13 cellular contexts compared by ENCODE assay signal in genomic region chr7:19079066-19079465, GRCh38. TPM values are rescaled to one million over a fixed set of nuclear protein-coding genes. Genes with fewer than 3 reads are reported as not detected.
A peak's percentile ranks its signal among the peaks of the same experiment; 100 is the strongest.
DNase-seq lines count a peak whose midpoint lies in the region; ATAC-seq and TF ChIP-seq lines count a peak whose summit lies in the region.
"Had no signal": no experiment of that assay in that cellular context is flagged by ENCODE, and none has a peak within 500 bp of the region (broad histone marks: within the 10 kb centered on the region; RNA-seq: fewer than 3 reads in every experiment).

No MANE protein-coding gene starts in this region.

- intact Hi-C loops in HCT116 (cut with micrococcal nuclease), result no loop called here

- CTCF ChIA-PET in HCT116 (lab: Charles Lee) (no interaction called here), SK-N-SH (lab: Yijun Ruan, JAX) (interaction anchor here (0.8 to 1.0 kb wide), 2 partner anchors 17 to 62 kb away, joined by 3 read pairs; no protein-coding TSS in a partner anchor)

- H3K4me3 ChIP-seq in HCT116 (replicated peaks in 1 of 2; ENCODE audit: low read depth in 1 of 2, low read length in 2 of 2), result no peak overlapping the region
- H3K4me3 ChIP-seq in SK-N-SH (ENCODE audit: low read depth in 2 of 2, low read length in 1 of 2), result no peak overlapping the region
- H3K4me3 ChIP-seq in fibroblast of lung (replicated peaks in 1 of 4; ENCODE audit: control extremely low read depth in 1 of 4, insufficient read depth in 1 of 4, low read depth in 3 of 4, low read length in 4 of 4), result no peak overlapping the region

- POLR2A ChIA-PET in HCT116 (lab: Charles Lee) (no interaction called here), SK-N-SH (lab: Yijun Ruan, JAX) (no interaction called here)

- no peaks in the 10 kb centered on the region for H3K36me3 ChIP-seq in HCT116 (ENCODE audit: control insufficient read depth in 1 of 2, insufficient read depth in 2 of 2, low read length in 2 of 2)
- H3K36me3 ChIP-seq in SK-N-SH (replicated peaks in 1 of 2; ENCODE audit: control insufficient read depth in 1 of 2, insufficient read depth in 2 of 2, low read length in 1 of 2), result peaks cover 37 to 49% of the 10 kb centered on the region in 2 experiments
- no peaks in the 10 kb centered on the region for H3K36me3 ChIP-seq in fibroblast of lung (ENCODE audit: control insufficient read depth, insufficient read depth, low read length)

- peak overlapping the region; percentile 88 for H2AFZ ChIP-seq in HCT116 (ENCODE audit: low read depth, low read length, poor library complexity, severe bottlenecking)
- no peak overlapping the region for H2AFZ ChIP-seq in SK-N-SH (ENCODE audit: low read depth)
- H2AFZ ChIP-seq in fibroblast of lung (ENCODE audit: low read length), result no peak overlapping the region

- no peaks in the 10 kb centered on the region for H4K20me1 ChIP-seq in HCT116 (ENCODE audit: insufficient read depth)
- H4K20me1 ChIP-seq in SK-N-SH (ENCODE audit: insufficient read depth), result no peaks in the 10 kb centered on the region; the same call in 1 of the 2 replicates
- H4K20me1 ChIP-seq in fibroblast of lung (ENCODE audit: control insufficient read depth, extremely low read depth, insufficient read depth, low read length), result no peaks in the 10 kb centered on the region

- H3K79me2 ChIP-seq in HCT116 (ENCODE audit: insufficient read depth, low read length) (no peaks in the 10 kb centered on the region), SK-N-SH (ENCODE audit: insufficient read depth) (peaks cover 85% of the 10 kb centered on the region), fibroblast of lung (ENCODE audit: control insufficient read depth, insufficient read depth, low read length) (no peaks in the 10 kb centered on the region)

- no peak for TF ChIP-seq EP300 in SK-N-SH (IDR thresholded peaks at IDR 0.05; ENCODE audit: borderline replicate concordance in 1 of 2, low read depth in 1 of 2, low read length in 1 of 2)

- H3K4me1 ChIP-seq in HCT116 (ENCODE audit: control insufficient read depth in 1 of 2, insufficient read depth in 2 of 2, low read length in 2 of 2) (peaks cover 3 to 17% of the 10 kb centered on the region in 2 experiments; a peak in 3 of 4 replicates), SK-N-SH (ENCODE audit: control insufficient read depth in 1 of 2, insufficient read depth in 2 of 2, low read depth in 1 of 2, low read length in 1 of 2) (no peaks in the 10 kb centered on the region; a peak in 1 of 4 replicates), fibroblast of lung (ENCODE audit: control insufficient read depth, extremely low read depth, insufficient read depth, low read length) (no peaks in the 10 kb centered on the region)

- H3K27me3 ChIP-seq in HCT116 (ENCODE audit: insufficient read depth, low read length) (no peaks in the 10 kb centered on the region), SK-N-SH (ENCODE audit: insufficient read depth) (no peaks in the 10 kb centered on the region), fibroblast of lung (ENCODE audit: control insufficient read depth, insufficient read depth, low read length) (no peaks in the 10 kb centered on the region)

- H3F3A ChIP-seq in SK-N-SH (replicated peaks; ENCODE audit: insufficient read depth), result peaks cover 8% of the 10 kb centered on the region

- ATAC-seq in HCT116 (peak; percentile 53; the same call in 1 of the 2 replicates), HG03097 (IDR thresholded peaks at IDR 0.05; ENCODE audit: low FRiP score, unreplicated experiment) (no peak)
- ATAC-seq: activated T-helper 17 cell treated with anti-CD3 and anti-CD28 coated beads, Interleukin-2, amount 50 U/mL, for 72 hours had no signal

- TF ChIP-seq POLR2A in HCT116 (IDR thresholded peaks at IDR 0.05; ENCODE audit: borderline replicate concordance, extremely low read depth, insufficient read depth, insufficient read length), result no peak

- no peaks in the 10 kb centered on the region for H3K9me3 ChIP-seq in HCT116 (ENCODE audit: control insufficient read depth in 1 of 2, insufficient read depth in 1 of 2, low read depth in 1 of 2, low read length in 2 of 2)
- peaks cover 4% of the 10 kb centered on the region; the same call in 1 of the 2 replicates for H3K9me3 ChIP-seq in SK-N-SH
- no peaks in the 10 kb centered on the region for H3K9me3 ChIP-seq in fibroblast of lung (ENCODE audit: control insufficient read depth, insufficient read depth, low read depth, low read length)

- TF ChIP-seq CTCF in HCT116 (IDR thresholded peaks at IDR 0.05 in 2 of 3, conservative IDR thresholded peaks at IDR 0.05 in 1 of 3; ENCODE audit: borderline replicate concordance in 1 of 3, insufficient read depth in 1 of 3, low read depth in 2 of 3, low read length in 2 of 3) (no peak), SK-N-SH (IDR thresholded peaks at IDR 0.05) (no peak), fibroblast of lung (conservative IDR thresholded peaks at IDR 0.05 in 1 of 2, IDR thresholded peaks at IDR 0.05 in 1 of 2; ENCODE audit: low read depth in 1 of 2, low read length in 2 of 2) (no peak)

- no peaks in the 10 kb centered on the region for H3K9me2 ChIP-seq in HCT116 (ENCODE audit: insufficient read depth)
- no peaks in the 10 kb centered on the region for H3K9me2 ChIP-seq in SK-N-SH

- RAD21 ChIA-PET in HCT116 (lab: Charles Lee; ENCODE audit: low non-redundant PET in 1 of 2, low total read pairs in 2 of 2, uncharacterized antibody in 2 of 2, unreplicated experiment in 2 of 2), result no interaction called here

- H3K27ac ChIP-seq in HCT116 (ENCODE audit: low read depth, low read length), result no peak overlapping the region
- 0 out of 4 replicates have a peak overlapping the region, but pooled peaks of 1 of the 2 experiments have one; percentile 5 for H3K27ac ChIP-seq in SK-N-SH (ENCODE audit: low read depth in 2 of 2, low read length in 1 of 2)
- no peak overlapping the region for H3K27ac ChIP-seq in fibroblast of lung (ENCODE audit: insufficient read depth, low read length)

- no peak overlapping the region for H3K9ac ChIP-seq in HCT116 (ENCODE audit: low read length)
- H3K9ac ChIP-seq in SK-N-SH, result no peak overlapping the region
- no peak overlapping the region for H3K9ac ChIP-seq in fibroblast of lung (ENCODE audit: insufficient read depth, low read length)

- WGBS in SK-N-SH (ENCODE audit: low lambda C conversion rate), result 82% methylated on average over 4 of the region's 4 CpGs

- TF ChIP-seq RAD21 in HCT116 (IDR thresholded peaks at IDR 0.05; ENCODE audit: low read depth) (no peak), SK-N-SH (IDR thresholded peaks at IDR 0.05; ENCODE audit: low read length) (no peak)

- no TSS peak for BruUV-seq in HCT116 (replicated peaks; lab: Mats Ljungman, UMichigan)

- peak; percentile 12 for DNase-seq in HCT116 (ENCODE audit: low read depth, low spot score)
- no peak for DNase-seq in SK-N-SH
- DNase-seq in fibroblast of lung (ENCODE audit: low read depth in 2 of 2), result peak; percentile 37 to 65
- DNase-seq in smooth muscle cell of the brain vasculature (ENCODE audit: low read depth, low spot score), result peak; percentile 41
- DNase-seq in NCI-H187 treated with DMSO at 0.1 percent for 48 hours (lab: John Stamatoyannopoulos, UW), result no peak
- DNase-seq in AG20443 (ENCODE audit: low spot score), result no peak
- DNase-seq: activated CD4-positive, CD25-positive, alpha-beta regulatory T cell treated with anti-CD3 and anti-CD28 coated beads, Interleukin-2, amount 50 U/mL, for 72 hours; caudate nucleus; erythroblast; NCI-H1105; NCI-H526 treated with DMSO at 0.1 percent for 48 hours had no signal

- H3K4me2 ChIP-seq in HCT116 (ENCODE audit: low read length) (peak overlapping the region; percentile 42), SK-N-SH (no peak overlapping the region), fibroblast of lung (ENCODE audit: extremely low read depth, insufficient read depth, low read length) (no peak overlapping the region)

TF ChIP-seq in HCT116, 20 proteins besides CTCF, POLR2A, EP300 and RAD21:
- TF ChIP-seq JUND (IDR thresholded peaks at IDR 0.05) (0 out of 2 replicates have a peak, but pooled peaks have one; percentile 20), CEBPB (IDR thresholded peaks at IDR 0.05; ENCODE audit: low read depth) (peak; percentile 68), EZH2 (IDR thresholded peaks at IDR 0.05) (no peak), ATF3 (IDR thresholded peaks at IDR 0.05) (peak; percentile 47; the same call in 1 of the 2 replicates), EZH2phosphoT487 (IDR thresholded peaks at IDR 0.05; ENCODE audit: borderline replicate concordance) (no peak), SP1 (IDR thresholded peaks at IDR 0.05; ENCODE audit: low read depth) (peak; percentile 10; the same call in 1 of the 2 replicates)

TF ChIP-seq in SK-N-SH, 30 proteins besides CTCF, POLR2A, EP300 and RAD21:
- TF ChIP-seq POLR2AphosphoS5 (IDR thresholded peaks at IDR 0.05; ENCODE audit: low read depth, low read length) (0 out of 2 replicates have a peak, but pooled peaks have one; percentile 3), IRF3 (IDR thresholded peaks at IDR 0.05; ENCODE audit: low read depth, low read length) (no peak)

RNA-seq across cellular contexts. Expression of gene TWIST1, which starts 38.4 kb away (rescaled TPM):
- total RNA-seq in HCT116 (2021; ENCODE audit: unreplicated experiment), result 0.86 TPM
- 2.0 and 3.3 TPM in 2 replicates for polyA plus RNA-seq in HCT116 (2012)
- polyA plus RNA-seq in SK-N-SH (2012; rRNA removed), result 162 and 170 TPM in 2 replicates
- 95.7 and 147 TPM in 2 replicates for polyA plus RNA-seq in SK-N-SH (2012; cell fraction: cytosol; rRNA removed)
- polyA plus RNA-seq in SK-N-SH (2012; cell fraction: nucleus; rRNA removed), result 208 and 254 TPM in 2 replicates
- total RNA-seq in fibroblast of lung, result 23.9 and 31.2 TPM in 2 replicates
- polyA plus RNA-seq in fibroblast of lung, result 3.6 and 7.2 TPM in 2 replicates
- polyA plus RNA-seq in fibroblast of lung (2012), result 6.7 and 13.5 TPM in 2 replicates
- 4.0 and 5.1 TPM in 2 replicates for polyA minus RNA-seq in fibroblast of lung (ENCODE audit: low replicate concordance)

Comparison
In these comparisons a context has a peak if more than half of its experiments do, and no peak if none do; other contexts are left out.
1. DNase-seq: peak in HCT116 (single experiment), fibroblast of lung (2 of 2) and smooth muscle cell of the brain vasculature (single experiment); none in SK-N-SH (single experiment), NCI-H187 treated with DMSO at 0.1 percent for 48 hours (single experiment) and AG20443 (single experiment).
2. RNA of gene TWIST1, which starts 38.4 kb away (total RNA-seq): 23.9 to 31.2 TPM in fibroblast of lung; 0.86 TPM in HCT116 (single experiment); every median in the first group is over 10 times any median in the second.
3. Of the 11 proteins assayed by ChIP-seq in both SK-N-SH and HCT116: peak only in SK-N-SH: POLR2AphosphoS5; only in HCT116: JUND; in both: none; in neither: 9.